In the genomic region with DNA sequence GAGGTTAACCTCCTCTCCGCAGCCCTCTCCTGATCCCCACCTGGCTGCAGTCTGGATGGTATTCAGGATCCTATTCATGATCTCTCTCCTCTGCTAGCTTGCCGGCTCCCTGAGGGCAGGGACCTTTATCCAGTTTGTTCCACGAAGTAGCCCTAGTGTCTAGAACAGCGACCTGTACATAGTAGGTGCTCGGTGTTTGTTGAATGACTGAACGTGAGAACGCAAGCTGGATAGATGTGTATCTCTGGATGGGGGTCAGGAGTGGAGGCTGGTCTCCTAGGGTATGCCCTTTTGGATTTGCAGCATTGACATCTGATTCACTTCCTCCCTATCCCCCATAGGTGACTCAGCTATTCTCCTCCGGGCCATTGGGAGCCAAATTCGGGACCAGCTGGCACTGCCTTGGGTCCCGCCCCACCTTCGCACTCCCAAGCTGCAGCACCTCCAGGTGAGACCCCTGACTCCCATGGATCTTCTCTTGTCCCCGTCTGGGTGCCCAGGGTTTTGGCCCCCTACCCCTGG, we compare ENCODE assay signal across 19 cellular contexts. TPM values are rescaled to one million over a fixed set of nuclear protein-coding genes. Genes with fewer than 3 reads are reported as not detected.
"Had no signal": no experiment of that assay in that cellular context is flagged by ENCODE, and none has a peak within 500 bp of the region (broad histone marks: within the 10 kb centered on the region; RNA-seq: fewer than 3 reads in every experiment).

No MANE protein-coding gene starts in this region.

- H3K36me3 ChIP-seq: cardiac muscle cell, colonic mucosa had no signal

- H3K27ac ChIP-seq: cardiac muscle cell, colonic mucosa, neutrophil, skin epidermis had no signal

- H3K9me3 ChIP-seq: colonic mucosa, neutrophil had no signal

- H3K27me3 ChIP-seq: cardiac muscle cell, colonic mucosa, neutrophil had no signal

- DNase-seq: activated CD4-positive, alpha-beta T cell treated with anti-CD3 and anti-CD28 coated beads for 48 hours; activated CD8-positive, alpha-beta memory T cell treated with anti-CD3 and anti-CD28 coated beads, Interleukin-2, amount 50 U/mL, for 48 hours; activated CD8-positive, alpha-beta T cell treated with anti-CD3 and anti-CD28 coated beads, Interleukin-2, amount 10 ng/mL, durations not matched to agents 7 days and 5 days; activated naive CD8-positive, alpha-beta T cell treated with anti-CD3 and anti-CD28 coated beads, Interleukin-2, amount 10 ng/mL, durations not matched to agents 7 days and 5 days; aorta; colonic mucosa; effector memory CD4-positive, alpha-beta T cell; erythroblast; immature natural killer cell; left cardiac atrium; naive thymus-derived CD4-positive, alpha-beta T cell; substantia nigra; trophoblast cell had no signal

- ATAC-seq: activated CD8-positive, alpha-beta T cell treated with anti-CD3 and anti-CD28 coated beads, Interleukin-2, amount 10 ng/mL, durations not matched to agents 7 days and 5 days; left cardiac atrium; naive thymus-derived CD4-positive, alpha-beta T cell had no signal

- H3K4me3 Mint-ChIP-seq: activated CD8-positive, alpha-beta T cell treated with anti-CD3 and anti-CD28 coated beads, Interleukin-2, amount 10 ng/mL, durations not matched to agents 7 days and 5 days; activated naive CD8-positive, alpha-beta T cell treated with anti-CD3 and anti-CD28 coated beads, Interleukin-2, amount 10 ng/mL, durations not matched to agents 7 days and 5 days; immature natural killer cell; naive thymus-derived CD4-positive, alpha-beta T cell; T-helper 2 cell treated with Interferon-gamma antibody and Interleukin-4, amounts not matched to agents 5 μg/mL and 100 μg/mL, for 36 hours had no signal

- H3K4me3 ChIP-seq: cardiac muscle cell, colonic mucosa, lung, skin epidermis had no signal

- H3K4me1 ChIP-seq: colonic mucosa had no signal

- H3K27me3 Mint-ChIP-seq: activated naive CD8-positive, alpha-beta T cell treated with anti-CD3 and anti-CD28 coated beads, Interleukin-2, amount 10 ng/mL, durations not matched to agents 7 days and 5 days; naive thymus-derived CD4-positive, alpha-beta T cell had no signal

- H3K9me3 Mint-ChIP-seq: activated naive CD8-positive, alpha-beta T cell treated with anti-CD3 and anti-CD28 coated beads, Interleukin-2, amount 10 ng/mL, durations not matched to agents 7 days and 5 days; immature natural killer cell; T-helper 2 cell treated with Interferon-gamma antibody and Interleukin-4, amounts not matched to agents 5 μg/mL and 100 μg/mL, for 36 hours had no signal

- H3K27ac Mint-ChIP-seq: activated CD8-positive, alpha-beta T cell treated with anti-CD3 and anti-CD28 coated beads, Interleukin-2, amount 10 ng/mL, durations not matched to agents 7 days and 5 days; activated naive CD8-positive, alpha-beta T cell treated with anti-CD3 and anti-CD28 coated beads, Interleukin-2, amount 10 ng/mL, durations not matched to agents 7 days and 5 days; immature natural killer cell; T-helper 2 cell treated with Interferon-gamma antibody and Interleukin-4, amounts not matched to agents 5 μg/mL and 100 μg/mL, for 36 hours had no signal

RNA-seq across cellular contexts. Expression of a gene that starts 21.9 kb away (rescaled TPM):
- total RNA-seq: glomerular endothelial cell, left cardiac atrium had no signal
- polyA plus RNA-seq: aorta had no signal
